9 cellular contexts compared by ENCODE assay signal in genomic region chr7:77651544-77652162, GRCh38. TPM values are rescaled to one million over a fixed set of nuclear protein-coding genes. Genes with fewer than 3 reads are reported as not detected.
A peak's percentile ranks its signal among the peaks of the same experiment; 100 is the strongest.
DNase-seq lines count a peak whose midpoint lies in the region; ATAC-seq, FAIRE-seq and TF ChIP-seq lines count a peak whose summit lies in the region.
"Had no signal": no experiment of that assay in that cellular context is flagged by ENCODE, and none has a peak within 500 bp of the region (broad histone marks: within the 10 kb centered on the region; RNA-seq: fewer than 3 reads in every experiment).

No MANE protein-coding gene starts in this region.

- ATAC-seq in heart right ventricle (peak in 1 of 8 donors; percentile 34), right cardiac atrium (no peak), esophagus mucosa (no peak), GM19351 (IDR thresholded peaks at IDR 0.05; ENCODE audit: unreplicated experiment) (no peak)

- H3K9me3 ChIP-seq in heart right ventricle (no peaks in the 10 kb centered on the region), right cardiac atrium (ENCODE audit: control insufficient read depth, low read length) (no peaks in the 10 kb centered on the region)

- peaks cover 0 to 6% (median 0%) of the 10 kb centered on the region in 9 donors for H3K4me1 ChIP-seq in heart right ventricle
- H3K4me1 ChIP-seq in right cardiac atrium (ENCODE audit: control insufficient read depth, insufficient read depth, low read length) = no peaks in the 10 kb centered on the region

- H3K27ac ChIP-seq in heart right ventricle = no peak overlapping the region
- no peak overlapping the region for H3K27ac ChIP-seq in right cardiac atrium (ENCODE audit: low read length)
- H3K27ac ChIP-seq: epithelial cell of prostate had no signal

- 36% methylated on average over 3 of the region's 3 CpGs for WGBS in heart right ventricle, 2 donors
- WGBS in right cardiac atrium = 43% methylated on average over 3 of the region's 3 CpGs

- intact Hi-C loops in heart right ventricle (cut with DNase I) = loop anchor here in 3 of 10 donors (1.0 to 10.0 kb wide), 4 partner anchors 107 to 283 kb away; no protein-coding TSS in a partner anchor
- intact Hi-C loops in right cardiac atrium (cut with DNase I) = loop anchor here in 2 of 4 donors (2.0 to 10.0 kb wide), 2 partner anchors 107 to 113 kb away; no protein-coding TSS in a partner anchor

- H3K27me3 ChIP-seq in heart right ventricle = no peaks in the 10 kb centered on the region
- H3K27me3 ChIP-seq in right cardiac atrium (ENCODE audit: control insufficient read depth, insufficient read depth) = no peaks in the 10 kb centered on the region

- H3K4me3 ChIP-seq in heart right ventricle = no peak overlapping the region
- no peak overlapping the region for H3K4me3 ChIP-seq in right cardiac atrium (ENCODE audit: low read length)

- peak in 1 of 2 donors; percentile 21 for DNase-seq in heart right ventricle
- no peak for DNase-seq in right cardiac atrium
- peak; percentile 46 for DNase-seq in M059J (ENCODE audit: low read depth)
- peak; percentile 26 for DNase-seq in fibroblast of the conjunctiva (ENCODE audit: low read depth)
- peak; percentile 37 for DNase-seq in retina

- peak; percentile 26 for FAIRE-seq in TTC549 (lab: Jason Lieb, UNC)

- peak; percentile 58 to 83 (median 77) for TF ChIP-seq CTCF in heart right ventricle (IDR thresholded peaks at IDR 0.05)

- peaks cover 0 to 72% (median 9%) of the 10 kb centered on the region in 9 donors for H3K36me3 ChIP-seq in heart right ventricle

RNA-seq across cellular contexts. Expression of gene RSBN1L, which starts 44.6 kb away (rescaled TPM):
- total RNA-seq in heart right ventricle (10 to 100 TPM in 4 of 10 donors, 1 to 10 TPM in 6; 7.7 to 11.8 (median 10.0) TPM), right cardiac atrium (10 to 100 TPM in 3 of 4 donors, 1 to 10 TPM in 1; 9.7 to 13.2 (median 13.1) TPM), esophagus mucosa (9.9 TPM)
- polyA plus RNA-seq in heart right ventricle (1 to 10 TPM; 3.3 to 9.2 TPM), right cardiac atrium (5.1 TPM)
- 24.1 and 27.6 TPM in 2 replicates for total RNA-seq in M059J (2014; rRNA removed; shearing (Covaris generic))

Comparison
In these comparisons a context has a peak if more than half of its experiments do, and no peak if none do; other contexts are left out.
1. DNase-seq: peak in M059J (single experiment), fibroblast of the conjunctiva (single experiment) and retina (single experiment); none in right cardiac atrium (0 of 3).